8 cellular contexts compared by ENCODE assay signal in genomic region chr18:12947355-12948054, GRCh38. TPM values are rescaled to one million over a fixed set of nuclear protein-coding genes. Genes with fewer than 3 reads are reported as not detected.
A peak's percentile ranks its signal among the peaks of the same experiment; 100 is the strongest.
DNase-seq lines count a peak whose midpoint lies in the region; ATAC-seq and TF ChIP-seq lines count a peak whose summit lies in the region.

Gene SEH1L (plus strand): TSS chr18:12948011. CDS start chr18:12948122, 111 bp downstream.

- H3K27me3 Mint-ChIP-seq in activated naive CD8-positive, alpha-beta T cell treated with anti-CD3 and anti-CD28 coated beads, Interleukin-2, amount 50 U/mL, for 24 hours: no peaks in the 10 kb centered on the region

- H3K27ac ChIP-seq in parathyroid adenoma: peak within 1 kb of the TSS; percentile 96
- H3K27ac ChIP-seq in tibial artery: peak within 1 kb of the TSS; percentile 88 to 98

- peak within 1 kb of the TSS; percentile 89 for H2AFZ ChIP-seq in parathyroid adenoma

- peak within 1 kb of the TSS; percentile 75 for H3K9ac ChIP-seq in parathyroid adenoma

- peak within 1 kb of the TSS; percentile 79 for H3K4me2 ChIP-seq in parathyroid adenoma (ENCODE audit: low read length)

- ATAC-seq in HG02798 (IDR thresholded peaks at IDR 0.05; ENCODE audit: poor library complexity, unreplicated experiment) (peak; percentile 81), Right ventricle myocardium superior (ENCODE audit: poor library complexity) (peak; percentile 97)
- ATAC-seq in activated naive CD8-positive, alpha-beta T cell treated with anti-CD3 and anti-CD28 coated beads, Interleukin-2, amount 50 U/mL, for 24 hours: peak; percentile 80

- H3K9me3 ChIP-seq in parathyroid adenoma (ENCODE audit: control insufficient read depth, low read length) (no peaks in the 10 kb centered on the region), tibial artery (no peaks in the 10 kb centered on the region)

- H3K27me3 ChIP-seq in parathyroid adenoma (ENCODE audit: control insufficient read depth, insufficient read depth, low read length) (no peaks in the 10 kb centered on the region), tibial artery (no peaks in the 10 kb centered on the region)

- intact Hi-C loops in Right ventricle myocardium superior (cut with DNase I) (loop anchor here (2.0 kb wide), 1 partner anchor 65 kb away; no protein-coding TSS in a partner anchor), tibial artery (cut with DNase I; ENCODE audit: low total_unique reads) (loop anchor here (2.0 to 5.0 kb wide), 2 partner anchors 43 to 65 kb away; partner anchors contain the start of genes CEP192 and PTPN2)

- H3K9me3 Mint-ChIP-seq in activated naive CD8-positive, alpha-beta T cell treated with anti-CD3 and anti-CD28 coated beads, Interleukin-2, amount 50 U/mL, for 24 hours: no peaks in the 10 kb centered on the region

- H3K4me1 Mint-ChIP-seq in activated naive CD8-positive, alpha-beta T cell treated with anti-CD3 and anti-CD28 coated beads, Interleukin-2, amount 50 U/mL, for 24 hours: peaks cover 53% of the 10 kb centered on the region

- peak within 1 kb of the TSS; percentile 97 for H3K4me3 Mint-ChIP-seq in activated naive CD8-positive, alpha-beta T cell treated with anti-CD3 and anti-CD28 coated beads, Interleukin-2, amount 50 U/mL, for 24 hours

- H3K4me1 ChIP-seq in parathyroid adenoma (peaks cover 8% of the 10 kb centered on the region), tibial artery (peaks cover 0 to 52% (median 10%) of the 10 kb centered on the region in 4 donors)

- peak within 1 kb of the TSS; percentile 97 for H3K27ac Mint-ChIP-seq in activated naive CD8-positive, alpha-beta T cell treated with anti-CD3 and anti-CD28 coated beads, Interleukin-2, amount 50 U/mL, for 24 hours

- TF ChIP-seq CTCF in GM12865 (IDR thresholded peaks at IDR 0.05; ENCODE audit: insufficient read depth, low read depth, low read length, missing control alignments) (no peak), parathyroid adenoma (IDR thresholded peaks at IDR 0.05) (no peak), tibial artery (IDR thresholded peaks at IDR 0.05) (no peak)

- H3K36me3 Mint-ChIP-seq in activated naive CD8-positive, alpha-beta T cell treated with anti-CD3 and anti-CD28 coated beads, Interleukin-2, amount 50 U/mL, for 24 hours (ENCODE audit: low read depth): peaks cover 37% of the 10 kb centered on the region

- DNase-seq in GM12865 (ENCODE audit: low read depth): peak; percentile 100
- DNase-seq in NCI-H1436 (lab: John Stamatoyannopoulos, UW): peak; percentile 97
- peak; percentile 95 for DNase-seq in SW480 (ENCODE audit: low spot score)
- peak; percentile 99 for DNase-seq in activated naive CD8-positive, alpha-beta T cell treated with anti-CD3 and anti-CD28 coated beads, Interleukin-2, amount 50 U/mL, for 24 hours
- DNase-seq in Right ventricle myocardium superior: peak; percentile 100
- peak; percentile 99 to 100 for DNase-seq in tibial artery

- peaks cover 16% of the 10 kb centered on the region for H3K79me2 ChIP-seq in parathyroid adenoma

- H3K4me3 ChIP-seq in GM12865 (ENCODE audit: low read depth, low read length) (peak within 1 kb of the TSS; percentile 94), parathyroid adenoma (ENCODE audit: low read depth, low read length) (peak within 1 kb of the TSS; percentile 75), tibial artery (peak within 1 kb of the TSS; percentile 68 to 84)

- no peaks in the 10 kb centered on the region for H3K36me3 ChIP-seq in parathyroid adenoma (ENCODE audit: control insufficient read depth, insufficient read depth, low read length)
- H3K36me3 ChIP-seq in tibial artery: peaks cover 0 to 2% (median 0%) of the 10 kb centered on the region in 3 donors

RNA-seq across cellular contexts. Expression of gene SEH1L, which starts in this region (rescaled TPM):
- 17.3 TPM for total RNA-seq in Right ventricle myocardium superior

Comparison
In these comparisons a context has a peak if more than half of its experiments do, and no peak if none do; other contexts are left out.
1. Peak in every context shown above with its lines: DNase-seq, ATAC-seq, H3K4me3 ChIP-seq and H3K27ac ChIP-seq.